Comparison of ENCODE assay signal across 21 cellular contexts in the genomic region with DNA sequence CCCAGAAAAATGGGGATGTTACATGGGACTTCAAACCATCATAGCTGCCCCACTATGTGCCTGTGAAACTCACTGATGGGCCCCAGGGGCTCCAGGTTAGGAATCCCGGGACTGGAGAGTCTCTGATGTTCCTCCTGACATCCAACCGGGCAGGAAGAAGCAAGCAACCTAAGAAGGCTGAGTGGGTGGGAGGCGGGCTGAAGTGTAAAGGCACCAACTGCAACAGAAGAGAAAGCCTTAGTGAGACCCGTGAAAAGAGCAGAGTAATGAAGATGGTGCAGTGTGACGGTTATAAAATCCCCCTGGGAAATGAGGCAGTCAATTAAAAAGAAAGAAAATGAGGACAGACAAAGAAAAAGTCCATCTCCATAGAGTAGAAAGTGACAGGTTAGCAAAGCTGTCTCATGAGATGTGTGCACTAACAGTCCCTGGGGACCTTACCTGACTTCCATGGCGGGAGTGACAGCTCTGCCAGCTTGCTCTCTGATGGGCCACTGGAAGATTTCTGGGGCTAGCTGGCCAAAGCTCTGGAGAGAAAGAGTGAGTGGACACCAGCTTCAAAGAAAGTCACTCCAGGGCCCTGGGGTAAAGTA.
"Had no signal": no experiment of that assay in that cellular context is flagged by ENCODE, and none has a peak within 500 bp of the region (broad histone marks: within the 10 kb centered on the region; RNA-seq: fewer than 3 reads in every experiment).

No MANE protein-coding gene starts in this region.

- H3K9me3 ChIP-seq: esophagus muscularis mucosa, left ventricle myocardium inferior, neutrophil, sigmoid colon, testis had no signal

- H3K36me3 Mint-ChIP-seq: activated naive CD8-positive, alpha-beta T cell treated with anti-CD3 and anti-CD28 coated beads for 36 hours; stimulated activated memory B cell treated with anti-CD40 and anti-IgM and Interleukin-4, amounts not matched to agents 10 μg/mL and 1 μg/mL and 100 μg/mL, for 72 hours; type B pancreatic cell had no signal

- ATAC-seq: activated T-helper 17 cell treated with anti-CD3 and anti-CD28 coated beads, Interleukin-2, amount 50 U/mL, for 72 hours; stimulated activated memory B cell treated with anti-CD40 and anti-IgM and Interleukin-4, amounts not matched to agents 10 μg/mL and 1 μg/mL and 100 μg/mL, for 72 hours had no signal

- DNase-seq: activated CD4-positive, alpha-beta T cell treated with anti-CD3 and anti-CD28 coated beads, Interleukin-2, amount 10 ng/mL, durations not matched to agents 24 days and 14 days; activated CD8-positive, alpha-beta T cell treated with anti-CD3 and anti-CD28 coated beads for 36 hours; activated naive CD4-positive, alpha-beta T cell; activated naive CD8-positive, alpha-beta T cell treated with anti-CD3 and anti-CD28 coated beads for 36 hours; activated T-cell treated with anti-CD3 and anti-CD28 coated beads, Interleukin-2, amount 50 U/mL, for 1 hour; amniotic stem cell; dermis blood vessel endothelial cell; effector memory CD4-positive, alpha-beta T cell; left ventricle myocardium inferior; sigmoid colon; stimulated activated CD4-positive, alpha-beta T cell treated with anti-CD3 and anti-CD28 coated beads, Interleukin-4, amount 100 ng/mL, for 4 hours; testis had no signal

- H3K27me3 Mint-ChIP-seq: type B pancreatic cell had no signal

- H3K27ac Mint-ChIP-seq: activated CD4-positive, alpha-beta T cell treated with anti-CD3 and anti-CD28 coated beads, Interleukin-2, amount 10 ng/mL, durations not matched to agents 24 days and 14 days; activated CD8-positive, alpha-beta T cell treated with anti-CD3 and anti-CD28 coated beads for 36 hours; activated naive CD8-positive, alpha-beta T cell treated with anti-CD3 and anti-CD28 coated beads for 36 hours; activated T-helper 17 cell treated with anti-CD3 and anti-CD28 coated beads, Interleukin-2, amount 50 U/mL, for 72 hours; stimulated activated memory B cell treated with anti-CD40 and anti-IgM and Interleukin-4, amounts not matched to agents 10 μg/mL and 1 μg/mL and 100 μg/mL, for 72 hours; T-helper 1 cell treated with Interleukin-12 subunit alpha and Interleukin-12 subunit beta and Interleukin-4 antibody, amounts not matched to agents 30 μg/mL and 1 μg/mL, for 36 hours; type B pancreatic cell had no signal

- H3K27ac ChIP-seq: left ventricle myocardium inferior, neutrophil, parathyroid adenoma, testis had no signal

- H3K27me3 ChIP-seq: esophagus muscularis mucosa, neutrophil, sigmoid colon, testis had no signal

- H3K4me3 ChIP-seq: esophagus muscularis mucosa, left ventricle myocardium inferior, sigmoid colon, testis had no signal

- H3K79me2 ChIP-seq: parathyroid adenoma had no signal

- H3K4me1 Mint-ChIP-seq: activated CD4-positive, alpha-beta T cell treated with anti-CD3 and anti-CD28 coated beads, Interleukin-2, amount 10 ng/mL, durations not matched to agents 24 days and 14 days; activated naive CD8-positive, alpha-beta T cell treated with anti-CD3 and anti-CD28 coated beads for 36 hours; activated T-helper 17 cell treated with anti-CD3 and anti-CD28 coated beads, Interleukin-2, amount 50 U/mL, for 72 hours; stimulated activated memory B cell treated with anti-CD40 and anti-IgM and Interleukin-4, amounts not matched to agents 10 μg/mL and 1 μg/mL and 100 μg/mL, for 72 hours had no signal

- FAIRE-seq: endothelial cell of umbilical vein, islet of Langerhans had no signal

- H3K9me3 Mint-ChIP-seq: activated CD4-positive, alpha-beta T cell treated with anti-CD3 and anti-CD28 coated beads, Interleukin-2, amount 10 ng/mL, durations not matched to agents 24 days and 14 days; activated CD8-positive, alpha-beta T cell treated with anti-CD3 and anti-CD28 coated beads for 36 hours; activated naive CD8-positive, alpha-beta T cell treated with anti-CD3 and anti-CD28 coated beads for 36 hours; activated T-helper 17 cell treated with anti-CD3 and anti-CD28 coated beads, Interleukin-2, amount 50 U/mL, for 72 hours; T-helper 1 cell treated with Interleukin-12 subunit alpha and Interleukin-12 subunit beta and Interleukin-4 antibody, amounts not matched to agents 30 μg/mL and 1 μg/mL, for 36 hours had no signal

- H3K36me3 ChIP-seq: esophagus muscularis mucosa, left ventricle myocardium inferior, neutrophil, sigmoid colon had no signal

- H3K4me3 Mint-ChIP-seq: activated CD4-positive, alpha-beta T cell treated with anti-CD3 and anti-CD28 coated beads, Interleukin-2, amount 10 ng/mL, durations not matched to agents 24 days and 14 days; activated CD8-positive, alpha-beta T cell treated with anti-CD3 and anti-CD28 coated beads for 36 hours; activated naive CD8-positive, alpha-beta T cell treated with anti-CD3 and anti-CD28 coated beads for 36 hours; activated T-helper 17 cell treated with anti-CD3 and anti-CD28 coated beads, Interleukin-2, amount 50 U/mL, for 72 hours; stimulated activated memory B cell treated with anti-CD40 and anti-IgM and Interleukin-4, amounts not matched to agents 10 μg/mL and 1 μg/mL and 100 μg/mL, for 72 hours; T-helper 1 cell treated with Interleukin-12 subunit alpha and Interleukin-12 subunit beta and Interleukin-4 antibody, amounts not matched to agents 30 μg/mL and 1 μg/mL, for 36 hours; type B pancreatic cell had no signal

- H3K9ac ChIP-seq: parathyroid adenoma had no signal

- H3K4me1 ChIP-seq: parathyroid adenoma had no signal

- H2AFZ ChIP-seq: parathyroid adenoma had no signal
